19 cellular contexts compared by ENCODE assay signal in genomic region chr6:64694356-64694755, GRCh38.
"Had no signal": no experiment of that assay in that cellular context is flagged by ENCODE, and none has a peak within 500 bp of the region (broad histone marks: within the 10 kb centered on the region; RNA-seq: fewer than 3 reads in every experiment).

No MANE protein-coding gene starts in this region.

- H3K4me3 ChIP-seq: colonic mucosa, dorsolateral prefrontal cortex, esophagus muscularis mucosa, gastrocnemius medialis, psoas muscle, right atrium auricular region, stomach, thoracic aorta, transverse colon had no signal

- DNase-seq: colonic mucosa; dorsolateral prefrontal cortex; effector memory CD4-positive, alpha-beta T cell; gastrocnemius medialis; glutamatergic neuron; immature natural killer cell; kidney; naive thymus-derived CD4-positive, alpha-beta T cell; nephron progenitor cell; psoas muscle; small intestine; stimulated activated CD4-positive, alpha-beta T cell treated with anti-CD3 and anti-CD28 coated beads, Interleukin-12 subunit alpha, Interleukin-12 subunit beta, amount 100 ng/mL, for 4 hours; stimulated activated naive CD4-positive, alpha-beta T cell; stomach; substantia nigra; transverse colon had no signal

- ATAC-seq: gastrocnemius medialis; naive thymus-derived CD4-positive, alpha-beta T cell; psoas muscle had no signal
